8 cellular contexts compared by ENCODE assay signal in the genomic region with DNA sequence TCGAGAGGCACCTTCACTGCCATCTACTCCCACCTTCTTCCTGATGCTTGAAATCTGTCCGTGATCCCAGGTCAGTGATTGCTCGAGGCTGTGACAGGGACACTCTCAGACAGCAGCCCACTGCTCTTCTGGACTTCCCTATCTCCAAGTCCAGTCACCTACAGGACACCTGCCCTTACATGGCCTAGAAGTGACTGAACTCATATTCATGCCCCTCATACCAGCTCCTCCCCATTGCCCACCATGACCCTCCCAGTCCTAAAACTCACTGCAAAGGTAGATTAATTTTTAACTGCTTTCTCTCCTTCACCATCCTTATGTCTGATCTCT. TPM values are rescaled to one million over a fixed set of nuclear protein-coding genes. Genes with fewer than 3 reads are reported as not detected.
DNase-seq lines count a peak whose midpoint lies in the region; ATAC-seq and TF ChIP-seq lines count a peak whose summit lies in the region.
"Had no signal": no experiment of that assay in that cellular context is flagged by ENCODE, and none has a peak within 500 bp of the region (broad histone marks: within the 10 kb centered on the region; RNA-seq: fewer than 3 reads in every experiment).

No MANE protein-coding gene starts in this region.

- H3K27ac ChIP-seq in layer of hippocampus (ENCODE audit: low read depth, low read length) (peak overlapping the region; percentile 99), tibial nerve (peak overlapping the region; percentile 98 to 100 (median 100))

- TF ChIP-seq CTCF in tibial nerve (IDR thresholded peaks at IDR 0.05) = no peak

- H3K27me3 ChIP-seq in layer of hippocampus (ENCODE audit: control insufficient read depth, insufficient read depth, low read length) = no peaks in the 10 kb centered on the region
- H3K27me3 ChIP-seq in tibial nerve = no peaks in the 10 kb centered on the region

- no peaks in the 10 kb centered on the region for H3K27me3 Mint-ChIP-seq in activated T-cell treated with anti-CD3 and anti-CD28 coated beads, Interleukin-2, amount 50 U/mL, for 72 hours (ENCODE audit: low read depth)

- no peaks in the 10 kb centered on the region for H3K36me3 ChIP-seq in tibial nerve

- peaks cover 87% of the 10 kb centered on the region for H3K4me1 Mint-ChIP-seq in activated T-cell treated with anti-CD3 and anti-CD28 coated beads, Interleukin-2, amount 50 U/mL, for 72 hours (ENCODE audit: low read depth)

- WGBS in tibial nerve, 2 donors = 88 to 90% methylated on average over 3 of the region's 3 CpGs

- H3K4me3 Mint-ChIP-seq in activated T-cell treated with anti-CD3 and anti-CD28 coated beads, Interleukin-2, amount 50 U/mL, for 72 hours = peak overlapping the region; percentile 12 to 58

- H3K9me3 ChIP-seq in tibial nerve = no peaks in the 10 kb centered on the region
- H3K9me3 ChIP-seq: SK-N-SH had no signal

- TF ChIP-seq POLR2A in tibial nerve (IDR thresholded peaks at IDR 0.05) = no peak

- H3K9me3 Mint-ChIP-seq in activated T-cell treated with anti-CD3 and anti-CD28 coated beads, Interleukin-2, amount 50 U/mL, for 72 hours = no peaks in the 10 kb centered on the region

- no peak for TF ChIP-seq EP300 in tibial nerve (IDR thresholded peaks at IDR 0.05)

- no peak for ATAC-seq in activated T-cell treated with anti-CD3 and anti-CD28 coated beads, Interleukin-2, amount 50 U/mL, for 72 hours (replicated peaks in 1 of 2)
- no peak for ATAC-seq in GM19351 (IDR thresholded peaks at IDR 0.05; ENCODE audit: unreplicated experiment)

- no peaks in the 10 kb centered on the region for H3K36me3 Mint-ChIP-seq in activated T-cell treated with anti-CD3 and anti-CD28 coated beads, Interleukin-2, amount 50 U/mL, for 72 hours (ENCODE audit: insufficient read depth in 2 of 2)

- no peak overlapping the region for H3K4me3 ChIP-seq in tibial nerve

- peaks cover 17 to 89% (median 77%) of the 10 kb centered on the region in 4 donors for H3K4me1 ChIP-seq in tibial nerve

- no peak for DNase-seq in activated T-cell treated with anti-CD3 and anti-CD28 coated beads, Interleukin-2, amount 50 U/mL, for 72 hours
- no peak for DNase-seq in activated T-cell treated with anti-CD3 and anti-CD28 coated beads, Interleukin-2, amount 50 U/mL, for 48 hours
- DNase-seq in tibial nerve (ENCODE audit: low spot score in 2 of 2) (no peak), LoVo (ENCODE audit: low spot score) (no peak)

- H3K27ac Mint-ChIP-seq in activated T-cell treated with anti-CD3 and anti-CD28 coated beads, Interleukin-2, amount 50 U/mL, for 72 hours = peak overlapping the region; percentile 51

RNA-seq across cellular contexts. Expression of a gene that starts 7.5 kb away (rescaled TPM):
- total RNA-seq in activated T-cell treated with anti-CD3 and anti-CD28 coated beads, Interleukin-2, amount 50 U/mL, for 72 hours = 1 to 10 TPM; 4.5 to 5.2 TPM
- total RNA-seq in tibial nerve = 1 to 10 TPM in 2 of 4 donors, not detected in 2; 2.2 to 2.9 TPM

RNA-seq across cellular contexts. Expression of a gene that starts 40.6 kb away (rescaled TPM):
- 100 to 1,000 TPM; 106 to 120 TPM for total RNA-seq in activated T-cell treated with anti-CD3 and anti-CD28 coated beads, Interleukin-2, amount 50 U/mL, for 72 hours
- 100 to 1,000 TPM; 304 to 768 (median 608) TPM for total RNA-seq in tibial nerve

RNA-seq across cellular contexts. Expression of a gene that starts 47.1 kb away (rescaled TPM):
- not detected for total RNA-seq in activated T-cell treated with anti-CD3 and anti-CD28 coated beads, Interleukin-2, amount 50 U/mL, for 72 hours
- not detected for total RNA-seq in tibial nerve
- total RNA-seq: pulmonary artery endothelial cell had no signal

RNA-seq across cellular contexts. Expression of a gene that starts 51.5 kb away (rescaled TPM):
- total RNA-seq in activated T-cell treated with anti-CD3 and anti-CD28 coated beads, Interleukin-2, amount 50 U/mL, for 72 hours = not detected
- total RNA-seq in tibial nerve = not detected
- total RNA-seq: pulmonary artery endothelial cell had no signal
